ENCODE assay signal across 20 cellular contexts in genomic region chrX:28498658-28499057, GRCh38.
DNase-seq lines count a peak whose midpoint lies in the region; ATAC-seq and TF ChIP-seq lines count a peak whose summit lies in the region.
"Had no signal": no experiment of that assay in that cellular context is flagged by ENCODE, and none has a peak within 500 bp of the region (broad histone marks: within the 10 kb centered on the region; RNA-seq: fewer than 3 reads in every experiment).

No MANE protein-coding gene starts in this region.

- H3K4me3 Mint-ChIP-seq in neural progenitor cell = peak overlapping the region; percentile 6
- H3K4me3 Mint-ChIP-seq: activated CD4-positive, alpha-beta T cell treated with anti-CD3 and anti-CD28 coated beads, Interleukin-2, amount 10 ng/mL, durations not matched to agents 7 days and 5 days; activated T-cell treated with anti-CD3 and anti-CD28 coated beads, Interleukin-2, amount 50 U/mL, for 24 hours; dendritic cell treated with granulocyte-macrophage colony-stimulating factor and Interleukin-4, amounts not matched to agents 40 ng/mL and 50 ng/mL, for 4 days; memory B cell had no signal

- H2AFZ ChIP-seq in PC-3 (ENCODE audit: low read length) (peak overlapping the region; percentile 42; the same call in 1 of the 2 replicates), neural progenitor cell (replicated peaks) (no peak overlapping the region), OCI-LY7 (ENCODE audit: low read length) (no peak overlapping the region)

- intact Hi-C loops in PC-3 (cut with micrococcal nuclease) (loop anchor here (2.0 to 10.0 kb wide), 2 partner anchors 84 to 404 kb away; no protein-coding TSS in a partner anchor), OCI-LY7 (cut with micrococcal nuclease; ENCODE audit: unreplicated experiment) (no loop called here)

- H3K9me3 Mint-ChIP-seq in neural progenitor cell = peaks cover 16% of the 10 kb centered on the region
- H3K9me3 Mint-ChIP-seq: activated T-cell treated with anti-CD3 and anti-CD28 coated beads, Interleukin-2, amount 50 U/mL, for 24 hours; memory B cell had no signal

- H3K27ac Mint-ChIP-seq in neural progenitor cell = no peak overlapping the region
- H3K27ac Mint-ChIP-seq: activated CD4-positive, alpha-beta T cell treated with anti-CD3 and anti-CD28 coated beads, Interleukin-2, amount 10 ng/mL, durations not matched to agents 7 days and 5 days; activated T-cell treated with anti-CD3 and anti-CD28 coated beads, Interleukin-2, amount 50 U/mL, for 24 hours; dendritic cell treated with granulocyte-macrophage colony-stimulating factor and Interleukin-4, amounts not matched to agents 40 ng/mL and 50 ng/mL, for 4 days; memory B cell had no signal

- no peaks in the 10 kb centered on the region for H3K79me2 ChIP-seq in PC-3 (ENCODE audit: low read length)
- no peaks in the 10 kb centered on the region for H3K79me2 ChIP-seq in neural progenitor cell (ENCODE audit: low read depth)
- no peaks in the 10 kb centered on the region for H3K79me2 ChIP-seq in OCI-LY7 (ENCODE audit: insufficient read depth, low read depth, low read length)

- H3K36me3 Mint-ChIP-seq in neural progenitor cell = no peaks in the 10 kb centered on the region
- H3K36me3 Mint-ChIP-seq: memory B cell had no signal

- POLR2A ChIA-PET in PC-3 (lab: Charles Lee; ENCODE audit: unreplicated experiment) = no interaction called here
- POLR2A ChIA-PET in OCI-LY7 (lab: Charles Lee) = no interaction called here

- H3K4me2 ChIP-seq in PC-3 (ENCODE audit: low read length) (peak overlapping the region; percentile 64), neural progenitor cell (peak overlapping the region; percentile 59), OCI-LY7 (ENCODE audit: low read length) (no peak overlapping the region)

- H4K20me1 ChIP-seq in PC-3 (ENCODE audit: low read length) = no peaks in the 10 kb centered on the region
- no peaks in the 10 kb centered on the region for H4K20me1 ChIP-seq in neural progenitor cell (ENCODE audit: low read depth)
- H4K20me1 ChIP-seq in OCI-LY7 (ENCODE audit: insufficient read depth, low read length) = no peaks in the 10 kb centered on the region

- no peaks in the 10 kb centered on the region for H3K36me3 ChIP-seq in PC-3 (ENCODE audit: low read depth, low read length)
- H3K36me3 ChIP-seq in neural progenitor cell = no peaks in the 10 kb centered on the region
- no peaks in the 10 kb centered on the region for H3K36me3 ChIP-seq in OCI-LY7 (ENCODE audit: insufficient read depth, low read length)
- H3K36me3 ChIP-seq: ovary, stomach had no signal

- H3K27me3 Mint-ChIP-seq in neural progenitor cell (ENCODE audit: insufficient read depth, low read depth) = no peaks in the 10 kb centered on the region
- H3K27me3 Mint-ChIP-seq: activated CD4-positive, alpha-beta T cell treated with anti-CD3 and anti-CD28 coated beads, Interleukin-2, amount 10 ng/mL, durations not matched to agents 7 days and 5 days; memory B cell had no signal

- TF ChIP-seq CTCF in PC-3 (conservative IDR thresholded peaks at IDR 0.05; ENCODE audit: low read depth, low read length) (no peak), neural progenitor cell (IDR thresholded peaks at IDR 0.05) (no peak), OCI-LY7 (conservative IDR thresholded peaks at IDR 0.05; ENCODE audit: low read length) (no peak)

- peaks cover 15% of the 10 kb centered on the region for H3K4me1 Mint-ChIP-seq in neural progenitor cell
- H3K4me1 Mint-ChIP-seq: activated CD4-positive, alpha-beta T cell treated with anti-CD3 and anti-CD28 coated beads, Interleukin-2, amount 10 ng/mL, durations not matched to agents 7 days and 5 days; memory B cell had no signal

- no peaks in the 10 kb centered on the region for H3K27me3 ChIP-seq in PC-3 (ENCODE audit: low read length)
- no peaks in the 10 kb centered on the region for H3K27me3 ChIP-seq in neural progenitor cell
- H3K27me3 ChIP-seq: ovary, stomach had no signal

- no peak overlapping the region for H3K9ac ChIP-seq in PC-3 (ENCODE audit: low read length)
- H3K9ac ChIP-seq in neural progenitor cell = no peak overlapping the region

- DNase-seq in HPDE6-E6E7 (ENCODE audit: extremely low spot score) (peak; percentile 39), PC-3 (peak; percentile 45), epithelial cell of prostate (ENCODE audit: low read depth, low spot score) (peak; percentile 62), neural progenitor cell (ENCODE audit: low spot score) (peak; percentile 78), OCI-M1 (lab: John Stamatoyannopoulos, UW) (no peak), NCI-H2227 (lab: John Stamatoyannopoulos, UW; ENCODE audit: unreplicated experiment) (no peak), RKO (ENCODE audit: low spot score) (no peak), OCI-LY7 (ENCODE audit: low spot score) (no peak)
- DNase-seq: activated CD4-positive, alpha-beta T cell treated with anti-CD3 and anti-CD28 coated beads, Interleukin-2, amount 10 ng/mL, durations not matched to agents 7 days and 5 days; activated T-cell treated with anti-CD3 and anti-CD28 coated beads, Interleukin-2, amount 50 U/mL, for 24 hours; amniotic stem cell; DMS 273 treated with DMSO at 0.1 percent for 48 hours; HCEC 1CT; NCI-H1694 treated with DMSO at 0.1 percent for 48 hours; ovary; SHP77; stomach; T-helper 9 cell had no signal

- no peaks in the 10 kb centered on the region for H3K9me2 ChIP-seq in PC-3 (replicated peaks; ENCODE audit: low read length)
- H3K9me2 ChIP-seq in OCI-LY7 (ENCODE audit: insufficient read depth, low read length) = no peaks in the 10 kb centered on the region

- peak; percentile 73 for ATAC-seq in PC-3

- H3K9me3 ChIP-seq in PC-3 (ENCODE audit: low read length) (no peaks in the 10 kb centered on the region), neural progenitor cell (ENCODE audit: low read depth) (no peaks in the 10 kb centered on the region), OCI-LY7 (ENCODE audit: low read length) (no peaks in the 10 kb centered on the region)
- H3K9me3 ChIP-seq: ovary, stomach had no signal

- H3K4me1 ChIP-seq in PC-3 (ENCODE audit: insufficient read depth, low read length) (peaks cover 16% of the 10 kb centered on the region), neural progenitor cell (peaks cover 33% of the 10 kb centered on the region), OCI-LY7 (ENCODE audit: insufficient read depth, low read length, poor library complexity, severe bottlenecking) (no peaks in the 10 kb centered on the region)
- H3K4me1 ChIP-seq: stomach had no signal

- BruUV-seq in PC-3 (replicated peaks; lab: Mats Ljungman, UMichigan) = no TSS peak
- no TSS peak for BruUV-seq in OCI-LY7 (replicated peaks; lab: Mats Ljungman, UMichigan)

- H3K4me3 ChIP-seq in PC-3 (ENCODE audit: low read length) (no peak overlapping the region), neural progenitor cell (peak overlapping the region; percentile 12), OCI-LY7 (ENCODE audit: low read depth, low read length, poor library complexity, severe bottlenecking) (no peak overlapping the region)
- H3K4me3 ChIP-seq: ovary, stomach had no signal

- H3F3A ChIP-seq in PC-3 (ENCODE audit: low read length, unreplicated experiment) = peaks cover 3% of the 10 kb centered on the region
- H3F3A ChIP-seq in neural progenitor cell (ENCODE audit: low read depth) = peaks cover 10% of the 10 kb centered on the region

- CTCF ChIA-PET in PC-3 (lab: Charles Lee) (no interaction called here), OCI-LY7 (lab: Charles Lee; ENCODE audit: unreplicated experiment) (no interaction called here)

- H3K27ac ChIP-seq in PC-3 (ENCODE audit: low read length) (peak overlapping the region; percentile 40), epithelial cell of prostate (peak overlapping the region; percentile 71), neural progenitor cell (no peak overlapping the region), OCI-LY7 (ENCODE audit: low read depth, low read length, poor library complexity, severe bottlenecking) (no peak overlapping the region)
- H3K27ac ChIP-seq: ovary, stomach had no signal

Comparison
In these comparisons a context has a peak if more than half of its experiments do, and no peak if none do; other contexts are left out.
1. DNase-seq: peak in HPDE6-E6E7 (single experiment), PC-3 (single experiment), epithelial cell of prostate (single experiment) and neural progenitor cell (single experiment); none in OCI-M1 (single experiment), NCI-H2227 (single experiment), RKO (single experiment) and OCI-LY7 (single experiment).
2. H3K27ac ChIP-seq: peak in PC-3 (single experiment) and epithelial cell of prostate (single experiment); none in neural progenitor cell (single experiment) and OCI-LY7 (single experiment).